9 cellular contexts compared by ENCODE assay signal in the genomic region with DNA sequence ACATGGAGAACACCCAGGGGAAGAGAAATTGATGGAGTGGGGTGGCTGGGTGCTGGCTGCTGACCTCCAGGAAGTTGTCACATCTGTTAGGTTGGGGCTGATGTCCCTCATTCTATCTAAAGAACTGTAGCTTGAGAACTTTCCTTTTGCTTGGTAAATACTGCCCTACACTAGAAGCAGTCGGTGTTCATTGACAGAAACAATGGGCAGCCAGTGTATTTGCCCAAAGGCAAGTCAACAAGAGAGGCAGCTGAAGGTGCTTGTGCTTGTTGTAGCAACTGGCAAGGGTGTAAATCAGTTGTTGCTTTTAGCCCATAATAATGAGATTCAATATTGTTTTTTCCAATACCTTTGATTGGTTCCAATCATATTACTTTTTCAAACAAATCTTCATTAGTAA. TPM values are rescaled to one million over a fixed set of nuclear protein-coding genes. Genes with fewer than 3 reads are reported as not detected.
DNase-seq lines count a peak whose midpoint lies in the region; ATAC-seq and TF ChIP-seq lines count a peak whose summit lies in the region.
"Had no signal": no experiment of that assay in that cellular context is flagged by ENCODE, and none has a peak within 500 bp of the region (broad histone marks: within the 10 kb centered on the region; RNA-seq: fewer than 3 reads in every experiment).

No MANE protein-coding gene starts in this region.

- TF ChIP-seq CTCF in chondrocyte (IDR thresholded peaks at IDR 0.05) (no peak), osteocyte (IDR thresholded peaks at IDR 0.05) (no peak)

- intact Hi-C loops in Right ventricle myocardium inferior (cut with DNase I), result no loop called here

- peak; percentile 3 for DNase-seq in NCI-H146 (lab: John Stamatoyannopoulos, UW)
- DNase-seq in NCI-H146 treated with DMSO at 0.1 percent for 48 hours (lab: John Stamatoyannopoulos, UW; ENCODE audit: unreplicated experiment), result no peak
- peak; percentile 7 for DNase-seq in NCI-H510A (lab: John Stamatoyannopoulos, UW)
- no peak for DNase-seq in chondrocyte (ENCODE audit: low spot score)
- no peak for DNase-seq in osteocyte (ENCODE audit: extremely low spot score, unreplicated experiment)
- no peak for DNase-seq in Right ventricle myocardium inferior (ENCODE audit: missing footprints)

- H3K4me3 Mint-ChIP-seq in chondrocyte (ENCODE audit: unreplicated experiment) (peak overlapping the region; percentile 90), osteocyte (ENCODE audit: unreplicated experiment) (peak overlapping the region; percentile 84)

- peaks cover 14% of the 10 kb centered on the region for H3K4me1 Mint-ChIP-seq in chondrocyte (ENCODE audit: low read depth)
- peaks cover 7% of the 10 kb centered on the region for H3K4me1 Mint-ChIP-seq in osteocyte (ENCODE audit: unreplicated experiment)

- ATAC-seq in GM18511 (IDR thresholded peaks at IDR 0.05; ENCODE audit: unreplicated experiment) (no peak), Right ventricle myocardium inferior (no peak), GM19463 (IDR thresholded peaks at IDR 0.05; ENCODE audit: unreplicated experiment) (no peak)
- ATAC-seq: gastroesophageal sphincter had no signal

- H3K36me3 Mint-ChIP-seq in chondrocyte (ENCODE audit: low read depth) (no peaks in the 10 kb centered on the region), osteocyte (ENCODE audit: unreplicated experiment) (no peaks in the 10 kb centered on the region)

- peaks cover 2% of the 10 kb centered on the region for H3K27me3 Mint-ChIP-seq in chondrocyte (ENCODE audit: low read depth)
- peaks cover 16% of the 10 kb centered on the region for H3K27me3 Mint-ChIP-seq in osteocyte (ENCODE audit: unreplicated experiment)

- H3K27ac Mint-ChIP-seq in chondrocyte (ENCODE audit: unreplicated experiment) (no peak overlapping the region), osteocyte (ENCODE audit: unreplicated experiment) (no peak overlapping the region)

- no peaks in the 10 kb centered on the region for H3K9me3 Mint-ChIP-seq in chondrocyte (ENCODE audit: low read depth)
- no peaks in the 10 kb centered on the region for H3K9me3 Mint-ChIP-seq in osteocyte (ENCODE audit: unreplicated experiment)

RNA-seq across cellular contexts. Expression of a gene that starts 1.0 kb away (rescaled TPM):
- 1.8 to 2.9 TPM (median 2.2 TPM) in 3 replicates for total RNA-seq in chondrocyte
- 0.60 and 1.4 TPM in 2 replicates for total RNA-seq in osteocyte
- 3.2 TPM for total RNA-seq in Right ventricle myocardium inferior

Comparison
In these comparisons a context has a peak if more than half of its experiments do, and no peak if none do; other contexts are left out.
1. DNase-seq: peak in NCI-H146 (single experiment) and NCI-H510A (single experiment); none in NCI-H146 treated with DMSO at 0.1 percent for 48 hours (single experiment), chondrocyte (single experiment), osteocyte (single experiment) and Right ventricle myocardium inferior (single experiment).